In the genomic region with DNA sequence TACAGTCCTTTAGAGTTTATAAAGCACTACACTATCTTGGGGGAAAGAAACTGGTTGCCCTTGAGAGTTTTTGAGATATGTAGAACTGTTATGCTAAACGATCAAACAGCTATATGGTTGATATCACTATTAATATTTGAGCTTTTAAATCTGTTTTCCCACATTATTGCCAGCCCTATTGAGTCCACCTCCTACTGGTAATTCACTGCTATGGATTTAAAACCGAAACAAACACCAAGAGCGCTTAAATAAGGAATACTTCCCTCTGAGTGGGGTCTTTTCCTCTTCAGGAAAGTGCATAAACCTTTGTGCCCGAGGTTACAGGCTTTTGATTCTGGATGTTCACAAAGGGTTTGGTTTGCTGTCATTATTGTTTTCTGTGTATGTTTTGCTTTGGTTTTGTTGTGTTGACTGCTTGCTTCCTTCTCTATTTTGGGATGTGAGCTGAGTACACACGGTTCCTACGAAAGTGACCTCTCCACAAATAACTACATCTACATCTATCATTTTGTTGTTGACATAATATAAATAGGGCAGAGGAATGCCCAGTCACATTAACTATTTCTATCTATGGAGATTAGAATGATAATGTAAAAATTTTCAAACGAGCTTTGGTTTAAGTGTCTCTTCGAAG, we compare ENCODE assay signal across 31 cellular contexts. TPM values are rescaled to one million over a fixed set of nuclear protein-coding genes. Genes with fewer than 3 reads are reported as not detected.
"Had no signal": no experiment of that assay in that cellular context is flagged by ENCODE, and none has a peak within 500 bp of the region (broad histone marks: within the 10 kb centered on the region; RNA-seq: fewer than 3 reads in every experiment).

No MANE protein-coding gene starts in this region.

- DNase-seq: activated CD4-positive, alpha-beta T cell treated with anti-CD3 and anti-CD28 coated beads for 36 hours; activated CD4-positive, alpha-beta T cell treated with anti-CD3 and anti-CD28 coated beads, Interleukin-2, amount 50 U/mL, for 4 hours; activated CD8-positive, alpha-beta memory T cell treated with anti-CD3 and anti-CD28 coated beads for 24 hours; activated CD8-positive, alpha-beta memory T cell treated with anti-CD3 and anti-CD28 coated beads, Interleukin-2, amount 50 U/mL, for 4 hours; activated naive CD4-positive, alpha-beta T cell; activated T-cell treated with anti-CD3 and anti-CD28 coated beads, Interleukin-2, amount 50 U/mL, for 24 hours; adrenal gland; foreskin melanocyte; hippocampal formation; kidney glomerular epithelial cell; left lung; naive thymus-derived CD4-positive, alpha-beta T cell; stimulated activated CD4-positive, alpha-beta T cell treated with anti-CD3 and anti-CD28 coated beads, Interleukin-1b, Interleukin-23, amount 100 ng/mL, for 48 hours; substantia nigra; T-helper 9 cell; thyroid gland; upper lobe of right lung had no signal

- ATAC-seq: activated CD4-positive, alpha-beta T cell treated with anti-CD3 and anti-CD28 coated beads for 36 hours; left lung; naive thymus-derived CD4-positive, alpha-beta T cell; upper lobe of right lung; WTC11 had no signal

- H3K27me3 Mint-ChIP-seq: activated naive CD8-positive, alpha-beta T cell had no signal

- H3K4me1 ChIP-seq: adrenal gland, ascending aorta, left lung, right atrium auricular region, thyroid gland, upper lobe of right lung had no signal

- H3K36me3 Mint-ChIP-seq: activated naive CD8-positive, alpha-beta T cell; WTC11 had no signal

- H3K36me3 ChIP-seq: adrenal gland, ascending aorta, left lung, right atrium auricular region, thyroid gland, upper lobe of right lung had no signal

- H3K27ac Mint-ChIP-seq: activated CD4-positive, alpha-beta T cell treated with anti-CD3 and anti-CD28 coated beads for 36 hours; activated naive CD8-positive, alpha-beta T cell; activated T-cell treated with anti-CD3 and anti-CD28 coated beads, Interleukin-2, amount 50 U/mL, for 24 hours; activated T-helper 2 cell treated with anti-CD3 and anti-CD28 coated beads, Interferon-gamma antibody, Interleukin-2, Interleukin-4, amounts not matched to agents 10 μg/mL and 5 μg/mL and 100 μg/mL, durations not matched to agents 14 hours and 24 hours and 36 hours; naive thymus-derived CD4-positive, alpha-beta T cell; progenitor cell of endocrine pancreas; stimulated activated naive CD8-positive, alpha-beta T cell treated with anti-CD3 and anti-CD28 coated beads, Interleukin-15, Interleukin-2, amounts not matched to agents 100 ng/mL and 50 ng/mL, for 24 hours; WTC11 had no signal

- H3K4me1 Mint-ChIP-seq: activated CD4-positive, alpha-beta T cell treated with anti-CD3 and anti-CD28 coated beads for 36 hours; central memory CD8-positive, alpha-beta T cell; neural crest cell; WTC11 had no signal

- H3K9me3 Mint-ChIP-seq: activated T-cell treated with anti-CD3 and anti-CD28 coated beads, Interleukin-2, amount 50 U/mL, for 24 hours; activated T-helper 2 cell treated with anti-CD3 and anti-CD28 coated beads, Interferon-gamma antibody, Interleukin-2, Interleukin-4, amounts not matched to agents 10 μg/mL and 5 μg/mL and 100 μg/mL, durations not matched to agents 14 hours and 24 hours and 36 hours; central memory CD8-positive, alpha-beta T cell; neural crest cell; stimulated activated naive CD8-positive, alpha-beta T cell treated with anti-CD3 and anti-CD28 coated beads, Interleukin-15, Interleukin-2, amounts not matched to agents 100 ng/mL and 50 ng/mL, for 24 hours had no signal

- H3K27ac ChIP-seq: adrenal gland, ascending aorta, coronary artery, left lung, right atrium auricular region, skin epidermis, thyroid gland, upper lobe of right lung had no signal

- H3K27me3 ChIP-seq: adrenal gland, ascending aorta, left lung, right atrium auricular region, thyroid gland, upper lobe of right lung had no signal

- H3K4me3 ChIP-seq: adrenal gland, ascending aorta, coronary artery, left lung, right atrium auricular region, skin epidermis, thyroid gland, upper lobe of right lung had no signal

- H3K4me3 Mint-ChIP-seq: activated CD4-positive, alpha-beta T cell treated with anti-CD3 and anti-CD28 coated beads for 36 hours; activated naive CD8-positive, alpha-beta T cell; activated T-cell treated with anti-CD3 and anti-CD28 coated beads, Interleukin-2, amount 50 U/mL, for 24 hours; central memory CD8-positive, alpha-beta T cell; naive thymus-derived CD4-positive, alpha-beta T cell; neural crest cell; stimulated activated naive CD8-positive, alpha-beta T cell treated with anti-CD3 and anti-CD28 coated beads, Interleukin-15, Interleukin-2, amounts not matched to agents 100 ng/mL and 50 ng/mL, for 24 hours; WTC11 had no signal

RNA-seq across cellular contexts. Expression of gene LGR5, which starts 44.8 kb away (rescaled TPM):
- total RNA-seq: activated CD4-positive, alpha-beta T cell treated with anti-CD3 and anti-CD28 coated beads for 36 hours; activated T-helper 2 cell treated with anti-CD3 and anti-CD28 coated beads, Interferon-gamma antibody, Interleukin-2, Interleukin-4, amounts not matched to agents 10 μg/mL and 5 μg/mL and 100 μg/mL, durations not matched to agents 14 hours and 24 hours and 36 hours; epithelial cell of proximal tubule; lung microvascular endothelial cell; naive thymus-derived CD4-positive, alpha-beta T cell; T-helper 1 cell treated with Interleukin-12 subunit alpha and Interleukin-12 subunit beta and Interleukin-4 antibody, amounts not matched to agents 30 ng/mL and 1 ng/mL, for 36 hours had no signal
